14 cellular contexts compared by ENCODE assay signal in the genomic region with DNA sequence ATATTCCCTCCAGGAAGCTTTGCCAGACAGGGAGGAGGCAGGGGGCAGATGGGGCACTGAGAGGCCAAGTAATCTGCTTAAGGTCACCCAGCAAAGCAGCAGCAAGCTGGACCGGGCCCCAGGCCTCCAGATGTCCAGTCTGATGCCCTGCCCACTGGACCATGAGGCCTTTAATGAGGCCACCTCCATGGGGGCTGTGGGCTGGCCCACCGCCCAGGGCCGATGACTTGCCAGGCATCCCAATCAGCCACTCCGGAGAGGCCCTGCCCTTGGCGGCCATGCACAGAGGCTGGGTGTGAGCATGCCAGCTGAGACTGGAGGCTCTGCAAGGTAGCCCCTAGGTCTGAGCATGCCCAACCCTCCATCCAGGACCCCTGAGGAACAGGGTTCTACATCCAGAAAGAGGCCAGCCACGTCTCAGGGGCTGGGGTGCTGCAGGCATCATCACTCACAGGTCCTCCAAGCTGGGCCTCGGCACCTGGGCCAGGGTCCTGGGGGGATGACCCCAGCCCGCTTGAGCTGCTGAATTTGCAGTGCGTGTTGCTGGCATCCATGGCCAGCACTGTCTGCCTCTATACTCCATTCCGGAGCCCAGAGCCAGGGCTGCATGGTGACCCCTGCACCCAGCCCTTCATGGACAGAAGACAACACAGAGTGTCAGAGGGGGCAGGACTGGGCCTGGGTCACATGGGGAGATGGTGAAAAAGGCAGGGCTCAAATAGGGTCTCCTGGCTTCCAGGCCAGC.
"Had no signal": no experiment of that assay in that cellular context is flagged by ENCODE, and none has a peak within 500 bp of the region (broad histone marks: within the 10 kb centered on the region; RNA-seq: fewer than 3 reads in every experiment).

No MANE protein-coding gene starts in this region.

- H3K27ac ChIP-seq: lower lobe of right lung, right atrium auricular region, SK-N-MC had no signal

- H3K9me3 ChIP-seq: lower lobe of right lung, right atrium auricular region had no signal

- H3K4me1 ChIP-seq: lower lobe of right lung had no signal

- ATAC-seq: activated T-helper 17 cell treated with anti-CD3 and anti-CD28 coated beads, Interleukin-2, amount 50 U/mL, for 72 hours; stimulated activated naive CD8-positive, alpha-beta T cell treated with anti-CD3 and anti-CD28 coated beads, Interleukin-15, amount 100 ng/mL, for 72 hours; T-cell had no signal

- DNase-seq: activated CD4-positive, alpha-beta T cell treated with anti-CD3 and anti-CD28 coated beads for 1 hour; activated CD4-positive, alpha-beta T cell treated with anti-CD3 and anti-CD28 coated beads, Interleukin-2, amount 50 U/mL, for 48 hours; activated naive CD4-positive, alpha-beta T cell treated with anti-CD3 and anti-CD28 coated beads, Interleukin-2, amount 10 ng/mL, durations not matched to agents 7 days and 5 days; glutamatergic neuron; immature natural killer cell; lower lobe of right lung; stimulated activated naive CD8-positive, alpha-beta T cell treated with anti-CD3 and anti-CD28 coated beads, Interleukin-15, amount 100 ng/mL, for 72 hours; T-cell; T-helper 9 cell had no signal

- H3K36me3 ChIP-seq: lower lobe of right lung, right atrium auricular region had no signal

- H3K27me3 ChIP-seq: right atrium auricular region had no signal

- H3K4me3 ChIP-seq: lower lobe of right lung, right atrium auricular region, SK-N-MC, smooth muscle cell had no signal

- FAIRE-seq: colon had no signal
